Comparison of ENCODE assay signal across 34 cellular contexts in the genomic region with DNA sequence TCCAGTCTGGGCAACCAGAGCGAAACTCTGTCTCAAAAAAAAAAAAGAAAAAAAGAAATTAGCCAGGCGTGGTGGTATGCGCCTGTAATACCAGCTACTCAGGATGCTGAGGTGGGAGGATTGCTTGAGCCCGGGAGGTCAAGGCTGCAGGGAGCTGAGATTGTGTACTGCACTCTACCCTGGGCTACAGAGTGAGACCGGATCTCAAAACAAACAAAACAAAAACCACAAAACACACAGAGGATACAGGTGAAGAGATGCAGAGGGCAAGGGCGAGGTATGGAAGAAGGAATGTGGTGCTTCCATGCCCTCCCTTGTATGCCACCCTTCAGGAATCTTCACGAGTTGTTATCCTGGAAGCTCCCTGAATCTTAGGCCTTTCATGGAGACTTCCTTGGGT.
"Had no signal": no experiment of that assay in that cellular context is flagged by ENCODE, and none has a peak within 500 bp of the region (broad histone marks: within the 10 kb centered on the region; RNA-seq: fewer than 3 reads in every experiment).

No MANE protein-coding gene starts in this region.

- H3K9me3 Mint-ChIP-seq: activated CD4-positive, alpha-beta memory T cell treated with anti-CD3 and anti-CD28 coated beads, Interleukin-2, amount 10 ng/mL, durations not matched to agents 7 days and 5 days; activated naive CD8-positive, alpha-beta T cell treated with anti-CD3 and anti-CD28 coated beads for 36 hours; activated T-helper 17 cell treated with anti-CD3 and anti-CD28 coated beads, Interleukin-2, amount 50 U/mL, for 72 hours had no signal

- H3K36me3 ChIP-seq: brain microvascular endothelial cell, MG63, SJCRH30, WERI-Rb-1 had no signal

- H3K4me3 Mint-ChIP-seq: activated CD4-positive, alpha-beta memory T cell treated with anti-CD3 and anti-CD28 coated beads, Interleukin-2, amount 10 ng/mL, durations not matched to agents 7 days and 5 days; activated CD8-positive, alpha-beta memory T cell treated with anti-CD3 and anti-CD28 coated beads, Interleukin-2, amount 10 ng/mL, durations not matched to agents 7 days and 5 days; activated naive CD8-positive, alpha-beta T cell treated with anti-CD3 and anti-CD28 coated beads for 36 hours; activated T-helper 17 cell treated with anti-CD3 and anti-CD28 coated beads, Interleukin-2, amount 50 U/mL, for 72 hours had no signal

- H3K4me3 ChIP-seq: MG63, SJCRH30, SK-N-MC had no signal

- ATAC-seq: activated CD8-positive, alpha-beta memory T cell treated with anti-CD3 and anti-CD28 coated beads, Interleukin-2, amount 10 ng/mL, durations not matched to agents 7 days and 5 days; activated T-helper 17 cell treated with anti-CD3 and anti-CD28 coated beads, Interleukin-2, amount 50 U/mL, for 72 hours; Right ventricle myocardium inferior had no signal

- H3K27ac Mint-ChIP-seq: activated CD4-positive, alpha-beta memory T cell treated with anti-CD3 and anti-CD28 coated beads, Interleukin-2, amount 10 ng/mL, durations not matched to agents 7 days and 5 days; activated CD8-positive, alpha-beta memory T cell treated with anti-CD3 and anti-CD28 coated beads, Interleukin-2, amount 10 ng/mL, durations not matched to agents 7 days and 5 days; activated naive CD8-positive, alpha-beta T cell treated with anti-CD3 and anti-CD28 coated beads for 36 hours; activated T-helper 17 cell treated with anti-CD3 and anti-CD28 coated beads, Interleukin-2, amount 50 U/mL, for 72 hours had no signal

- DNase-seq: activated CD4-positive, alpha-beta memory T cell treated with anti-CD3 and anti-CD28 coated beads, Interleukin-2, amount 10 ng/mL, durations not matched to agents 7 days and 5 days; activated CD4-positive, alpha-beta T cell treated with anti-CD3 and anti-CD28 coated beads for 1 hour; activated CD4-positive, alpha-beta T cell treated with anti-CD3 and anti-CD28 coated beads for 48 hours; activated CD4-positive, CD25-positive, alpha-beta regulatory T cell; activated CD8-positive, alpha-beta memory T cell treated with anti-CD3 and anti-CD28 coated beads for 24 hours; activated CD8-positive, alpha-beta memory T cell treated with anti-CD3 and anti-CD28 coated beads, Interleukin-2, amount 10 ng/mL, durations not matched to agents 7 days and 5 days; activated CD8-positive, alpha-beta memory T cell treated with anti-CD3 and anti-CD28 coated beads, Interleukin-2, amount 50 U/mL, for 48 hours; activated gamma-delta T cell treated with Interleukin-2 at 50 U/mL for 16 hours; activated naive CD4-positive, alpha-beta T cell treated with anti-CD3 and anti-CD28 coated beads, Interleukin-2, amount 50 U/mL, for 16 hours; activated naive CD8-positive, alpha-beta T cell treated with anti-CD3 and anti-CD28 coated beads for 36 hours; activated T-cell treated with anti-CD3 and anti-CD28 coated beads, Interleukin-2, amount 50 U/mL, for 48 hours; amniotic stem cell; aorta; brain microvascular endothelial cell; central memory CD4-positive, alpha-beta T cell; Kasumi-1; KG1; MG63; NCI-H1048; NCI-H1105 treated with DMSO at 0.1 percent for 48 hours; NCI-H1436; NCI-H1694; NCI-H1930; NCI-H2107; NCI-H2171; NCI-H446; NCI-H524 treated with DMSO at 0.1 percent for 48 hours; SJCRH30; T1000; WERI-Rb-1 had no signal

- H3K27me3 ChIP-seq: brain microvascular endothelial cell, MG63, SJCRH30 had no signal

- H3K27me3 Mint-ChIP-seq: activated CD8-positive, alpha-beta memory T cell treated with anti-CD3 and anti-CD28 coated beads, Interleukin-2, amount 10 ng/mL, durations not matched to agents 7 days and 5 days; activated naive CD8-positive, alpha-beta T cell treated with anti-CD3 and anti-CD28 coated beads for 36 hours; activated T-helper 17 cell treated with anti-CD3 and anti-CD28 coated beads, Interleukin-2, amount 50 U/mL, for 72 hours had no signal

- H3K9me3 ChIP-seq: MG63, SJCRH30 had no signal

- H3K27ac ChIP-seq: brain microvascular endothelial cell, RWPE1, SJCRH30, SK-N-MC, WERI-Rb-1 had no signal

- H3K36me3 Mint-ChIP-seq: activated CD8-positive, alpha-beta memory T cell treated with anti-CD3 and anti-CD28 coated beads, Interleukin-2, amount 10 ng/mL, durations not matched to agents 7 days and 5 days; activated naive CD8-positive, alpha-beta T cell treated with anti-CD3 and anti-CD28 coated beads for 36 hours had no signal
